Comparison of ENCODE assay signal across 8 cellular contexts in genomic region chr1:31063636-31064035, GRCh38. TPM values are rescaled to one million over a fixed set of nuclear protein-coding genes. Genes with fewer than 3 reads are reported as not detected.
DNase-seq lines count a peak whose midpoint lies in the region; ATAC-seq and TF ChIP-seq lines count a peak whose summit lies in the region.

No MANE protein-coding gene starts in this region.

- peak overlapping the region in 1 of 2 donors; percentile 94 for H3K27ac ChIP-seq in testis

- peak overlapping the region; percentile 5 for H3K27ac Mint-ChIP-seq in stimulated activated naive CD8-positive, alpha-beta T cell treated with anti-CD3 and anti-CD28 coated beads, Interleukin-15, Interleukin-2, amounts not matched to agents 100 ng/mL and 50 ng/mL, for 24 hours
- H3K27ac Mint-ChIP-seq in activated CD8-positive, alpha-beta T cell treated with anti-CD3 and anti-CD28 coated beads, Interleukin-2, amount 10 ng/mL, durations not matched to agents 7 days and 5 days = peak overlapping the region; percentile 99

- no peaks in the 10 kb centered on the region for H3K27me3 Mint-ChIP-seq in stimulated activated naive CD8-positive, alpha-beta T cell treated with anti-CD3 and anti-CD28 coated beads, Interleukin-15, Interleukin-2, amounts not matched to agents 100 ng/mL and 50 ng/mL, for 24 hours
- H3K27me3 Mint-ChIP-seq in activated CD8-positive, alpha-beta T cell treated with anti-CD3 and anti-CD28 coated beads, Interleukin-2, amount 10 ng/mL, durations not matched to agents 7 days and 5 days (ENCODE audit: low read depth) = no peaks in the 10 kb centered on the region

- CTCF ChIA-PET in activated CD8-positive, alpha-beta T cell treated with anti-CD3 and anti-CD28 coated beads, Interleukin-2, amount 10 ng/mL, durations not matched to agents 7 days and 5 days (lab: Charles Lee) = interaction anchor here (0.8 to 1.6 kb wide), 3 partner anchors 40 to 135 kb away, joined by 3 to 4 read pairs (median 4); no protein-coding TSS in a partner anchor

- intact Hi-C loops in testis (cut with DNase I; ENCODE audit: low total_unique reads) = no loop called here

- H3K27me3 ChIP-seq in testis = no peaks in the 10 kb centered on the region

- no peak for ATAC-seq in stimulated activated naive CD8-positive, alpha-beta T cell treated with anti-CD3 and anti-CD28 coated beads, Interleukin-15, Interleukin-2, amounts not matched to agents 100 U/mL and 50 U/mL, for 24 hours
- ATAC-seq in activated CD8-positive, alpha-beta T cell treated with anti-CD3 and anti-CD28 coated beads, Interleukin-2, amount 10 ng/mL, durations not matched to agents 7 days and 5 days = no peak
- ATAC-seq in GM19467 (IDR thresholded peaks at IDR 0.05; ENCODE audit: unreplicated experiment) = no peak

- H3K4me3 ChIP-seq in testis = peak overlapping the region; percentile 69 to 92

- H3K4me3 Mint-ChIP-seq in stimulated activated naive CD8-positive, alpha-beta T cell treated with anti-CD3 and anti-CD28 coated beads, Interleukin-15, Interleukin-2, amounts not matched to agents 100 ng/mL and 50 ng/mL, for 24 hours = peak overlapping the region; percentile 100
- peak overlapping the region; percentile 98 for H3K4me3 Mint-ChIP-seq in activated CD8-positive, alpha-beta T cell treated with anti-CD3 and anti-CD28 coated beads, Interleukin-2, amount 10 ng/mL, durations not matched to agents 7 days and 5 days

- peaks cover 16% of the 10 kb centered on the region for H3K4me1 ChIP-seq in testis

- no peak for DNase-seq in stimulated activated naive CD8-positive, alpha-beta T cell treated with anti-CD3 and anti-CD28 coated beads, Interleukin-15, Interleukin-2, amounts not matched to agents 100 U/mL and 50 U/mL, for 24 hours
- no peak for DNase-seq in activated CD8-positive, alpha-beta T cell treated with anti-CD3 and anti-CD28 coated beads, Interleukin-2, amount 10 ng/mL, durations not matched to agents 7 days and 5 days
- DNase-seq in iris pigment epithelial cell (ENCODE audit: low read depth) = peak; percentile 28
- no peak for DNase-seq in testis
- DNase-seq in H4 (ENCODE audit: low spot score) = no peak
- DNase-seq in NCI-H82 treated with DMSO at 0.1 percent for 48 hours (lab: John Stamatoyannopoulos, UW; ENCODE audit: unreplicated experiment) = no peak

- no peak for TF ChIP-seq POLR2A in testis (IDR thresholded peaks at IDR 0.05)

- POLR2A ChIA-PET in activated CD8-positive, alpha-beta T cell treated with anti-CD3 and anti-CD28 coated beads, Interleukin-2, amount 10 ng/mL, durations not matched to agents 7 days and 5 days (lab: Charles Lee) = interaction anchor here (0.6 to 3.7 kb wide), 3 partner anchors 8 to 1881 kb away, joined by 3 to 15 read pairs (median 3); no protein-coding TSS in a partner anchor

- H3K4me1 Mint-ChIP-seq in stimulated activated naive CD8-positive, alpha-beta T cell treated with anti-CD3 and anti-CD28 coated beads, Interleukin-15, Interleukin-2, amounts not matched to agents 100 ng/mL and 50 ng/mL, for 24 hours (ENCODE audit: low read depth) = peaks cover 47% of the 10 kb centered on the region
- peaks cover 33% of the 10 kb centered on the region for H3K4me1 Mint-ChIP-seq in activated CD8-positive, alpha-beta T cell treated with anti-CD3 and anti-CD28 coated beads, Interleukin-2, amount 10 ng/mL, durations not matched to agents 7 days and 5 days (ENCODE audit: low read depth)

- WGBS in testis, 2 donors = 12 to 15% methylated on average over 4 of the region's 4 CpGs

- no peak for TF ChIP-seq CTCF in testis (IDR thresholded peaks at IDR 0.05)

- no peaks in the 10 kb centered on the region for H3K36me3 ChIP-seq in testis (ENCODE audit: low read depth, missing control alignments)

- H3K36me3 Mint-ChIP-seq in stimulated activated naive CD8-positive, alpha-beta T cell treated with anti-CD3 and anti-CD28 coated beads, Interleukin-15, Interleukin-2, amounts not matched to agents 100 ng/mL and 50 ng/mL, for 24 hours (ENCODE audit: low read depth) = peaks cover 36% of the 10 kb centered on the region
- H3K36me3 Mint-ChIP-seq in activated CD8-positive, alpha-beta T cell treated with anti-CD3 and anti-CD28 coated beads, Interleukin-2, amount 10 ng/mL, durations not matched to agents 7 days and 5 days (ENCODE audit: low read depth) = peaks cover 29% of the 10 kb centered on the region

- H3K9me3 Mint-ChIP-seq in stimulated activated naive CD8-positive, alpha-beta T cell treated with anti-CD3 and anti-CD28 coated beads, Interleukin-15, Interleukin-2, amounts not matched to agents 100 ng/mL and 50 ng/mL, for 24 hours = no peaks in the 10 kb centered on the region
- H3K9me3 Mint-ChIP-seq in activated CD8-positive, alpha-beta T cell treated with anti-CD3 and anti-CD28 coated beads, Interleukin-2, amount 10 ng/mL, durations not matched to agents 7 days and 5 days (ENCODE audit: insufficient read depth) = no peaks in the 10 kb centered on the region

- no peaks in the 10 kb centered on the region for H3K9me3 ChIP-seq in testis

RNA-seq across cellular contexts. Expression of gene PUM1, which starts 1.9 kb away (rescaled TPM):
- 10 to 100 TPM; 91.0 to 94.9 TPM for total RNA-seq in activated CD8-positive, alpha-beta T cell treated with anti-CD3 and anti-CD28 coated beads, Interleukin-2, amount 10 ng/mL, durations not matched to agents 7 days and 5 days
- total RNA-seq in testis = 10 to 100 TPM; 70.5 to 89.0 TPM
- polyA plus RNA-seq in testis (ENCODE audit: insufficient read depth, low read depth, low replicate concordance) = 41.3 TPM
- total RNA-seq in H4 (2014; rRNA removed; shearing (Covaris generic)) = 29.6 and 31.7 TPM in 2 replicates
